Comparison of ENCODE assay signal across 3 cellular contexts in the genomic region with DNA sequence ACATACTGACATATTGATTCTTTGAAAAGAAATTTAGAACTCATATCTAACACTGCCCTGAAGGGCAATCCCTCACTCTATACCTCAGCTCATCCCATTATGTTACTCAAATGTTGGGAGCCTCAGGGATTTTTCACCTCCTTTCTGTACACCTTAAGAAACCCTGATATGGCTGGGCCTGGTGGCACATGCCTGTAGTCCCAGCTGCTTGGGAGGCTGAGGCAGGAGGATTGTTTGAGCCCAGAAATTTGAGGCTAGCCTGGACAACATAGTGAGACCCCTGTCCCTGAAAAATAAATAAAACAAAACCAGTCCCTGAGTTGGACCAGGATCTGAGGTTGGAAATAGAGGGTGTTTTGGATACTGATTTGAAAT.
TF ChIP-seq lines count a peak whose summit lies in the region.

No MANE protein-coding gene starts in this region.

TF ChIP-seq in HepG2, 621 proteins besides CTCF, POLR2A, EP300 and RAD21:
- TF ChIP-seq, protein P1, sequence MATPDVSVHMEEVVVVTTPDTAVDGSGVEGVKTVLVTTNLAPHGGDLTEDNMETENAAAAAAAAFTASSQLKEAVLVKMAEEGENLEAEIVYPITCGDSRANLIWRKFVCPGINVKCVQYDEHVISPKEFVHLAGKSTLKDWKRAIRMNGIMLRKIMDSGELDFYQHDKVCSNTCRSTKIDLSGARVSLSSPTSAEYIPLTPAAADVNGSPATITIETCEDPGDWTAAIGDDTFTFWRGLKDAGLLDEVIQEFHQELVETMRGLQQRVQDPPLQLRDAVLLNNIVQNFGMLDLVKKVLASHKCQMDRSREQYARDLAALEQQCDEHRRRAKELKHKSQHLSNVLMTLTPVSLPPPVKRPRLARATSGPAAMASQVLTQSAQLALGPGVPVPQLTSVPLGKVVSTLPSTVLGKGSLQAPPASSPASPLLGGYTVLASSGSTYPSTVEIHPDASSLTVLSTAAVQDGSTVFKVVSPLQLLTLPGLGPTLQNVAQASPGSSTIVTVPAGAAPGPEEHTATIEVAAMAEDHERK (CRISPR knock-in tag; IDR thresholded peaks at IDR 0.05; ENCODE audit: low read depth), result no peak
- TF ChIP-seq, protein P2, sequence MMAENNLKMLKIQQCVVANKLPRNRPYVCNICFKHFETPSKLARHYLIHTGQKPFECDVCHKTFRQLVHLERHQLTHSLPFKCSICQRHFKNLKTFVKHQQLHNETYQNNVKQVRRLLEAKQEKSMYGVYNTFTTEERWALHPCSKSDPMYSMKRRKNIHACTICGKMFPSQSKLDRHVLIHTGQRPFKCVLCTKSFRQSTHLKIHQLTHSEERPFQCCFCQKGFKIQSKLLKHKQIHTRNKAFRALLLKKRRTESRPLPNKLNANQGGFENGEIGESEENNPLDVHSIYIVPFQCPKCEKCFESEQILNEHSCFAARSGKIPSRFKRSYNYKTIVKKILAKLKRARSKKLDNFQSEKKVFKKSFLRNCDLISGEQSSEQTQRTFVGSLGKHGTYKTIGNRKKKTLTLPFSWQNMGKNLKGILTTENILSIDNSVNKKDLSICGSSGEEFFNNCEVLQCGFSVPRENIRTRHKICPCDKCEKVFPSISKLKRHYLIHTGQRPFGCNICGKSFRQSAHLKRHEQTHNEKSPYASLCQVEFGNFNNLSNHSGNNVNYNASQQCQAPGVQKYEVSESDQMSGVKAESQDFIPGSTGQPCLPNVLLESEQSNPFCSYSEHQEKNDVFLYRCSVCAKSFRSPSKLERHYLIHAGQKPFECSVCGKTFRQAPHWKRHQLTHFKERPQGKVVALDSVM (CRISPR knock-in tag; IDR thresholded peaks at IDR 0.05), result peak; percentile 26; the same call in 1 of the 2 replicates
- peak; percentile 60 for TF ChIP-seq ZNF121 (CRISPR knock-in tag; IDR thresholded peaks at IDR 0.05)

TF ChIP-seq in IMR-90, 13 proteins besides CTCF, POLR2A, EP300 and RAD21:
- TF ChIP-seq MAZ (IDR thresholded peaks at IDR 0.05; ENCODE audit: borderline replicate concordance, low read depth, low read length), result no peak
- TF ChIP-seq RFX5 (IDR thresholded peaks at IDR 0.05; ENCODE audit: low read depth, low read length), result no peak
- no peak for TF ChIP-seq RCOR1 (IDR thresholded peaks at IDR 0.05; ENCODE audit: insufficient replicate concordance, low read length)
- no peak for TF ChIP-seq CHD1 (IDR thresholded peaks at IDR 0.05; ENCODE audit: low read depth, low read length)
- no peak for TF ChIP-seq ELK1 (IDR thresholded peaks at IDR 0.05; ENCODE audit: borderline replicate concordance, low read depth, low read length)
- no peak for TF ChIP-seq NFE2L2 (IDR thresholded peaks at IDR 0.05; ENCODE audit: low read depth, low read length)
- TF ChIP-seq MXI1 (IDR thresholded peaks at IDR 0.05; ENCODE audit: borderline replicate concordance, low read depth, low read length), result no peak
- no peak for TF ChIP-seq CEBPB (IDR thresholded peaks at IDR 0.05; ENCODE audit: low read depth, low read length)
- TF ChIP-seq MAFK (IDR thresholded peaks at IDR 0.05; ENCODE audit: low read depth, low read length), result no peak
- TF ChIP-seq USF2 (IDR thresholded peaks at IDR 0.05; ENCODE audit: low read depth, low read length), result no peak
- no peak for TF ChIP-seq BHLHE40 (IDR thresholded peaks at IDR 0.05; ENCODE audit: low read depth, low read length)
- no peak for TF ChIP-seq FOS (IDR thresholded peaks at IDR 0.05; ENCODE audit: low read depth, low read length)
TF ChIP-seq in IMR-90: peak in this region for 0.

TF ChIP-seq in K562, 482 proteins besides CTCF, POLR2A, EP300 and RAD21 (continues in another document):
- TF ChIP-seq FOSL1 (tag; conservative IDR thresholded peaks at IDR 0.05), result peak; percentile 76
- no peak for TF ChIP-seq BRCA1 (IDR thresholded peaks at IDR 0.05)
- no peak for TF ChIP-seq BRCA1 (CRISPR knock-in tag; IDR thresholded peaks at IDR 0.05)
- no peak for TF ChIP-seq E4F1 (CRISPR knock-in tag; IDR thresholded peaks at IDR 0.05; ENCODE audit: borderline replicate concordance)
- TF ChIP-seq, protein P3, sequence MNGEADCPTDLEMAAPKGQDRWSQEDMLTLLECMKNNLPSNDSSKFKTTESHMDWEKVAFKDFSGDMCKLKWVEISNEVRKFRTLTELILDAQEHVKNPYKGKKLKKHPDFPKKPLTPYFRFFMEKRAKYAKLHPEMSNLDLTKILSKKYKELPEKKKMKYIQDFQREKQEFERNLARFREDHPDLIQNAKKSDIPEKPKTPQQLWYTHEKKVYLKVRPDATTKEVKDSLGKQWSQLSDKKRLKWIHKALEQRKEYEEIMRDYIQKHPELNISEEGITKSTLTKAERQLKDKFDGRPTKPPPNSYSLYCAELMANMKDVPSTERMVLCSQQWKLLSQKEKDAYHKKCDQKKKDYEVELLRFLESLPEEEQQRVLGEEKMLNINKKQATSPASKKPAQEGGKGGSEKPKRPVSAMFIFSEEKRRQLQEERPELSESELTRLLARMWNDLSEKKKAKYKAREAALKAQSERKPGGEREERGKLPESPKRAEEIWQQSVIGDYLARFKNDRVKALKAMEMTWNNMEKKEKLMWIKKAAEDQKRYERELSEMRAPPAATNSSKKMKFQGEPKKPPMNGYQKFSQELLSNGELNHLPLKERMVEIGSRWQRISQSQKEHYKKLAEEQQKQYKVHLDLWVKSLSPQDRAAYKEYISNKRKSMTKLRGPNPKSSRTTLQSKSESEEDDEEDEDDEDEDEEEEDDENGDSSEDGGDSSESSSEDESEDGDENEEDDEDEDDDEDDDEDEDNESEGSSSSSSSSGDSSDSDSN (IDR thresholded peaks at IDR 0.05; ENCODE audit: borderline replicate concordance in 1 of 2, low read depth in 2 of 2, low read length in 2 of 2), result no peak
- TF ChIP-seq CHD4 (IDR thresholded peaks at IDR 0.05; ENCODE audit: insufficient read depth, insufficient replicate concordance, low read depth, low read length, poor library complexity, severe bottlenecking), result no peak
- no peak for TF ChIP-seq MLLT1 (IDR thresholded peaks at IDR 0.05)
- no peak for TF ChIP-seq BHLHE40 (IDR thresholded peaks at IDR 0.05; ENCODE audit: low read length)
- TF ChIP-seq HDGF (IDR thresholded peaks at IDR 0.05), result no peak
- no peak for TF ChIP-seq DDX20 (tag; IDR thresholded peaks at IDR 0.05; ENCODE audit: low read depth)
- no peak for TF ChIP-seq RFX7 (CRISPR knock-in tag; IDR thresholded peaks at IDR 0.05)
- TF ChIP-seq, protein P4, sequence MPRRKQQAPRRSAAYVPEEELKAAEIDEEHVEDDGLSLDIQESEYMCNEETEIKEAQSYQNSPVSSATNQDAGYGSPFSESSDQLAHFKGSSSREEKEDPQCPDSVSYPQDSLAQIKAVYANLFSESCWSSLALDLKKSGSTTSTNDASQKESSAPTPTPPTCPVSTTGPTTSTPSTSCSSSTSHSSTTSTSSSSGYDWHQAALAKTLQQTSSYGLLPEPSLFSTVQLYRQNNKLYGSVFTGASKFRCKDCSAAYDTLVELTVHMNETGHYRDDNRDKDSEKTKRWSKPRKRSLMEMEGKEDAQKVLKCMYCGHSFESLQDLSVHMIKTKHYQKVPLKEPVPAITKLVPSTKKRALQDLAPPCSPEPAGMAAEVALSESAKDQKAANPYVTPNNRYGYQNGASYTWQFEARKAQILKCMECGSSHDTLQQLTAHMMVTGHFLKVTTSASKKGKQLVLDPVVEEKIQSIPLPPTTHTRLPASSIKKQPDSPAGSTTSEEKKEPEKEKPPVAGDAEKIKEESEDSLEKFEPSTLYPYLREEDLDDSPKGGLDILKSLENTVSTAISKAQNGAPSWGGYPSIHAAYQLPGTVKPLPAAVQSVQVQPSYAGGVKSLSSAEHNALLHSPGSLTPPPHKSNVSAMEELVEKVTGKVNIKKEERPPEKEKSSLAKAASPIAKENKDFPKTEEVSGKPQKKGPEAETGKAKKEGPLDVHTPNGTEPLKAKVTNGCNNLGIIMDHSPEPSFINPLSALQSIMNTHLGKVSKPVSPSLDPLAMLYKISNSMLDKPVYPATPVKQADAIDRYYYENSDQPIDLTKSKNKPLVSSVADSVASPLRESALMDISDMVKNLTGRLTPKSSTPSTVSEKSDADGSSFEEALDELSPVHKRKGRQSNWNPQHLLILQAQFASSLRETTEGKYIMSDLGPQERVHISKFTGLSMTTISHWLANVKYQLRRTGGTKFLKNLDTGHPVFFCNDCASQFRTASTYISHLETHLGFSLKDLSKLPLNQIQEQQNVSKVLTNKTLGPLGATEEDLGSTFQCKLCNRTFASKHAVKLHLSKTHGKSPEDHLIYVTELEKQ (CRISPR knock-in tag; IDR thresholded peaks at IDR 0.05), result no peak
- TF ChIP-seq, protein P5, sequence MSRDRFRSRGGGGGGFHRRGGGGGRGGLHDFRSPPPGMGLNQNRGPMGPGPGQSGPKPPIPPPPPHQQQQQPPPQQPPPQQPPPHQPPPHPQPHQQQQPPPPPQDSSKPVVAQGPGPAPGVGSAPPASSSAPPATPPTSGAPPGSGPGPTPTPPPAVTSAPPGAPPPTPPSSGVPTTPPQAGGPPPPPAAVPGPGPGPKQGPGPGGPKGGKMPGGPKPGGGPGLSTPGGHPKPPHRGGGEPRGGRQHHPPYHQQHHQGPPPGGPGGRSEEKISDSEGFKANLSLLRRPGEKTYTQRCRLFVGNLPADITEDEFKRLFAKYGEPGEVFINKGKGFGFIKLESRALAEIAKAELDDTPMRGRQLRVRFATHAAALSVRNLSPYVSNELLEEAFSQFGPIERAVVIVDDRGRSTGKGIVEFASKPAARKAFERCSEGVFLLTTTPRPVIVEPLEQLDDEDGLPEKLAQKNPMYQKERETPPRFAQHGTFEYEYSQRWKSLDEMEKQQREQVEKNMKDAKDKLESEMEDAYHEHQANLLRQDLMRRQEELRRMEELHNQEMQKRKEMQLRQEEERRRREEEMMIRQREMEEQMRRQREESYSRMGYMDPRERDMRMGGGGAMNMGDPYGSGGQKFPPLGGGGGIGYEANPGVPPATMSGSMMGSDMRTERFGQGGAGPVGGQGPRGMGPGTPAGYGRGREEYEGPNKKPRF (IDR thresholded peaks at IDR 0.05; ENCODE audit: low read depth, low read length), result no peak
- TF ChIP-seq ZNF445 (CRISPR knock-in tag; IDR thresholded peaks at IDR 0.05; ENCODE audit: low read depth), result no peak
- no peak for TF ChIP-seq ZNF384 (IDR thresholded peaks at IDR 0.05; ENCODE audit: low read depth, low read length)
- no peak for TF ChIP-seq ZBTB2 (IDR thresholded peaks at IDR 0.05)
- TF ChIP-seq, protein P6, sequence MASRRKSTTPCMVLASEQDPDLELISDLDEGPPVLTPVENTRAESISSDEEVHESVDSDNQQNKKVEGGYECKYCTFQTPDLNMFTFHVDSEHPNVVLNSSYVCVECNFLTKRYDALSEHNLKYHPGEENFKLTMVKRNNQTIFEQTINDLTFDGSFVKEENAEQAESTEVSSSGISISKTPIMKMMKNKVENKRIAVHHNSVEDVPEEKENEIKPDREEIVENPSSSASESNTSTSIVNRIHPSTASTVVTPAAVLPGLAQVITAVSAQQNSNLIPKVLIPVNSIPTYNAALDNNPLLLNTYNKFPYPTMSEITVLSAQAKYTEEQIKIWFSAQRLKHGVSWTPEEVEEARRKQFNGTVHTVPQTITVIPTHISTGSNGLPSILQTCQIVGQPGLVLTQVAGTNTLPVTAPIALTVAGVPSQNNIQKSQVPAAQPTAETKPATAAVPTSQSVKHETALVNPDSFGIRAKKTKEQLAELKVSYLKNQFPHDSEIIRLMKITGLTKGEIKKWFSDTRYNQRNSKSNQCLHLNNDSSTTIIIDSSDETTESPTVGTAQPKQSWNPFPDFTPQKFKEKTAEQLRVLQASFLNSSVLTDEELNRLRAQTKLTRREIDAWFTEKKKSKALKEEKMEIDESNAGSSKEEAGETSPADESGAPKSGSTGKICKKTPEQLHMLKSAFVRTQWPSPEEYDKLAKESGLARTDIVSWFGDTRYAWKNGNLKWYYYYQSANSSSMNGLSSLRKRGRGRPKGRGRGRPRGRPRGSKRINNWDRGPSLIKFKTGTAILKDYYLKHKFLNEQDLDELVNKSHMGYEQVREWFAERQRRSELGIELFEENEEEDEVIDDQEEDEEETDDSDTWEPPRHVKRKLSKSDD (conservative IDR thresholded peaks at IDR 0.05; ENCODE audit: low read length), result no peak
- no peak for TF ChIP-seq MTA3 (IDR thresholded peaks at IDR 0.05; ENCODE audit: borderline replicate concordance)
- no peak for TF ChIP-seq RBM15 (IDR thresholded peaks at IDR 0.05; ENCODE audit: insufficient read depth, low read length)
- TF ChIP-seq HNRNPH1 (optimal IDR thresholded peaks at IDR 0.05; ENCODE audit: low read depth, low read length), result no peak
- TF ChIP-seq CREBBP (IDR thresholded peaks at IDR 0.05; ENCODE audit: low read depth, low read length), result no peak
- no peak for TF ChIP-seq ZNF274 (IDR thresholded peaks at IDR 0.05; ENCODE audit: borderline replicate concordance, low read depth, low read length)
- TF ChIP-seq BCOR (IDR thresholded peaks at IDR 0.05), result peak; percentile 63; the same call in 1 of the 2 replicates
- no peak for TF ChIP-seq TBP (optimal IDR thresholded peaks at IDR 0.05; ENCODE audit: low read depth, low read length)
- no peak for TF ChIP-seq ZFX (CRISPR knock-in tag; IDR thresholded peaks at IDR 0.05)
- no peak for TF ChIP-seq ATF1 (CRISPR knock-in tag; IDR thresholded peaks at IDR 0.05)
- TF ChIP-seq ATF1 (tag; IDR thresholded peaks at IDR 0.05), result no peak
- TF ChIP-seq TAF9B (IDR thresholded peaks at IDR 0.05; ENCODE audit: partially characterized antibody), result no peak
